ENCODE assay signal across 19 cellular contexts in genomic region chr1:42735056-42735455, GRCh38. TPM values are rescaled to one million over a fixed set of nuclear protein-coding genes. Genes with fewer than 3 reads are reported as not detected.
DNase-seq lines count a peak whose midpoint lies in the region; ATAC-seq, FAIRE-seq and TF ChIP-seq lines count a peak whose summit lies in the region.
"Had no signal": no experiment of that assay in that cellular context is flagged by ENCODE, and none has a peak within 500 bp of the region (broad histone marks: within the 10 kb centered on the region; RNA-seq: fewer than 3 reads in every experiment).

No MANE protein-coding gene starts in this region.

- H2AFZ ChIP-seq in SK-N-SH (ENCODE audit: low read depth) (no peak overlapping the region), osteoblast (ENCODE audit: low read length) (no peak overlapping the region), mesenchymal stem cell (ENCODE audit: low read depth, low read length) (no peak overlapping the region)

- no peak overlapping the region for H3K9ac ChIP-seq in SK-N-SH
- no peak overlapping the region for H3K9ac ChIP-seq in BLaER1
- no peak overlapping the region for H3K9ac ChIP-seq in mesenchymal stem cell (ENCODE audit: low read length)
- H3K9ac ChIP-seq: BLaER1 treated with 17β-estradiol and CSF1 and Interleukin-3, amounts not matched to agents 10 nM and 100 nM had no signal

- no peaks in the 10 kb centered on the region for H3K27me3 ChIP-seq in SK-N-SH (ENCODE audit: insufficient read depth)
- H3K27me3 ChIP-seq in BLaER1, result no peaks in the 10 kb centered on the region
- H3K27me3 ChIP-seq in osteoblast (ENCODE audit: insufficient read depth, low read length), result no peaks in the 10 kb centered on the region
- no peaks in the 10 kb centered on the region for H3K27me3 ChIP-seq in mesenchymal stem cell (ENCODE audit: control insufficient read depth in 1 of 2, insufficient read depth in 1 of 2, low read length in 2 of 2)
- H3K27me3 ChIP-seq: BLaER1 treated with 17β-estradiol and CSF1 and Interleukin-3, amounts not matched to agents 10 nM and 100 nM had no signal

- POLR2A ChIA-PET in SK-N-SH (lab: Yijun Ruan, JAX), result no interaction called here

- no peak overlapping the region for H2BK120ac ChIP-seq in mesenchymal stem cell (ENCODE audit: low read depth, low read length)

- H3K36me3 ChIP-seq in SK-N-SH (replicated peaks in 1 of 2; ENCODE audit: control insufficient read depth in 1 of 2, insufficient read depth in 2 of 2, low read length in 1 of 2), result no peaks in the 10 kb centered on the region
- H3K36me3 ChIP-seq in BLaER1, result no peaks in the 10 kb centered on the region
- no peaks in the 10 kb centered on the region for H3K36me3 ChIP-seq in osteoblast (ENCODE audit: insufficient read depth, low read length)
- H3K36me3 ChIP-seq in mesenchymal stem cell (ENCODE audit: control insufficient read depth in 1 of 2, insufficient read depth in 2 of 2, low read depth in 1 of 2, low read length in 2 of 2), result no peaks in the 10 kb centered on the region
- H3K36me3 ChIP-seq: BLaER1 treated with 17β-estradiol and CSF1 and Interleukin-3, amounts not matched to agents 10 nM and 100 nM; HAP-1 had no signal

- no peak overlapping the region for H2BK12ac ChIP-seq in mesenchymal stem cell (ENCODE audit: low read length in 2 of 2)

- H3K4me1 ChIP-seq in SK-N-SH (ENCODE audit: control insufficient read depth in 1 of 2, insufficient read depth in 2 of 2, low read depth in 1 of 2, low read length in 1 of 2), result peaks cover 0 to 6% of the 10 kb centered on the region in 2 experiments; a peak in 1 of 4 replicates
- H3K4me1 ChIP-seq in BLaER1, result peaks cover 54% of the 10 kb centered on the region
- H3K4me1 ChIP-seq in osteoblast (ENCODE audit: insufficient read depth, low read length), result no peaks in the 10 kb centered on the region
- peaks cover 3% of the 10 kb centered on the region for H3K4me1 ChIP-seq in mesenchymal stem cell (ENCODE audit: control insufficient read depth, insufficient read depth, low read depth, low read length)
- H3K4me1 ChIP-seq: HAP-1 had no signal

- H3K27ac ChIP-seq in SK-N-SH (ENCODE audit: low read depth in 2 of 2, low read length in 1 of 2), result no peak overlapping the region
- peak overlapping the region; percentile 74; the same call in 1 of the 2 replicates for H3K27ac ChIP-seq in BLaER1
- H3K27ac ChIP-seq in osteoblast (ENCODE audit: low read depth, low read length), result no peak overlapping the region
- no peak overlapping the region for H3K27ac ChIP-seq in mesenchymal stem cell (ENCODE audit: low read length, poor library complexity, severe bottlenecking)
- H3K27ac ChIP-seq: 22Rv1 had no signal

- no peak for ATAC-seq in SK-N-SH treated with all-trans-retinoic acid at 6 μM for 48 hours
- ATAC-seq in HG03457 (IDR thresholded peaks at IDR 0.05; ENCODE audit: unreplicated experiment), result no peak
- ATAC-seq: GM12878 had no signal

- TF ChIP-seq CTCF in SK-N-SH (IDR thresholded peaks at IDR 0.05) (no peak), osteoblast (IDR thresholded peaks at IDR 0.05; ENCODE audit: extremely low read depth, low read depth, low read length) (no peak), D721Med (IDR thresholded peaks at IDR 0.05; ENCODE audit: insufficient read depth, missing control alignments) (no peak)

- H4K8ac ChIP-seq in mesenchymal stem cell (ENCODE audit: low read length), result no peak overlapping the region

- H3K9me3 ChIP-seq in SK-N-SH (no peaks in the 10 kb centered on the region), BLaER1 (no peaks in the 10 kb centered on the region), osteoblast (ENCODE audit: low read depth, low read length) (no peaks in the 10 kb centered on the region), mesenchymal stem cell (ENCODE audit: control insufficient read depth, low read length) (no peaks in the 10 kb centered on the region)
- H3K9me3 ChIP-seq: BLaER1 treated with 17β-estradiol and CSF1 and Interleukin-3, amounts not matched to agents 10 nM and 100 nM; HAP-1 had no signal

- FAIRE-seq in D721Med (lab: Jason Lieb, UNC), result no peak
- FAIRE-seq: GM12878, H1, HepG2, HTR-8/SVneo had no signal

- DNase-seq in SK-N-SH (peak; percentile 19), mesenteric fat pad (ENCODE audit: low spot score) (peak; percentile 75), osteoblast (ENCODE audit: insufficient read length, low spot score, missing footprints) (peak; percentile 27), D721Med (ENCODE audit: insufficient read length, low spot score) (no peak), mesenchymal stem cell (no peak)
- DNase-seq: AML-193; CD4-positive, CD25-positive, alpha-beta regulatory T cell; DMS79 had no signal

- H4K20me1 ChIP-seq in SK-N-SH (ENCODE audit: insufficient read depth), result no peaks in the 10 kb centered on the region
- no peaks in the 10 kb centered on the region for H4K20me1 ChIP-seq in BLaER1
- no peaks in the 10 kb centered on the region for H4K20me1 ChIP-seq in osteoblast (ENCODE audit: insufficient read depth, low read length)

- H2BK15ac ChIP-seq in mesenchymal stem cell (ENCODE audit: low read depth, poor library complexity, severe bottlenecking), result no peak overlapping the region

- no peak overlapping the region for H2BK5ac ChIP-seq in mesenchymal stem cell (ENCODE audit: low read depth, low read length, poor library complexity, severe bottlenecking)

- no peak overlapping the region for H2AK5ac ChIP-seq in mesenchymal stem cell (ENCODE audit: low read length, severe bottlenecking)

- H3K18ac ChIP-seq in mesenchymal stem cell (ENCODE audit: low read depth in 1 of 2, low read length in 2 of 2), result no peak overlapping the region

- H3K4me2 ChIP-seq in SK-N-SH, result no peak overlapping the region
- H3K4me2 ChIP-seq in BLaER1, result no peak overlapping the region
- H3K4me2 ChIP-seq in osteoblast (ENCODE audit: insufficient read depth, low read length), result no peak overlapping the region
- H3K4me2 ChIP-seq in mesenchymal stem cell (ENCODE audit: low read length, poor library complexity, severe bottlenecking), result no peak overlapping the region

- WGBS in SK-N-SH (ENCODE audit: low lambda C conversion rate), result 72% methylated on average over 3 of the region's 11 CpGs
- WGBS in mesenchymal stem cell, result 91% methylated on average over 11 of the region's 11 CpGs

- H3K23ac ChIP-seq in mesenchymal stem cell (ENCODE audit: low read length in 2 of 2), result no peak overlapping the region

- no peaks in the 10 kb centered on the region for H3K79me1 ChIP-seq in mesenchymal stem cell (replicated peaks; ENCODE audit: low read length, poor library complexity, severe bottlenecking)

- no peak for TF ChIP-seq EP300 in SK-N-SH (IDR thresholded peaks at IDR 0.05; ENCODE audit: borderline replicate concordance in 1 of 2, low read depth in 1 of 2, low read length in 1 of 2)

- CTCF ChIA-PET in SK-N-SH (lab: Yijun Ruan, JAX), result interaction anchor here (2.4 to 5.5 kb wide), 2 partner anchors 13 to 157 kb away, joined by 8 to 25 read pairs; no protein-coding TSS in a partner anchor

- H3K79me2 ChIP-seq in SK-N-SH (ENCODE audit: insufficient read depth) (no peaks in the 10 kb centered on the region), osteoblast (ENCODE audit: insufficient read depth, low read length) (no peaks in the 10 kb centered on the region)

- H3K9me2 ChIP-seq in SK-N-SH, result no peaks in the 10 kb centered on the region

- TF ChIP-seq RAD21 in SK-N-SH (IDR thresholded peaks at IDR 0.05; ENCODE audit: low read length), result no peak

- no peak overlapping the region for H3K4me3 ChIP-seq in SK-N-SH (ENCODE audit: low read depth in 2 of 2, low read length in 1 of 2)
- no peak overlapping the region for H3K4me3 ChIP-seq in BLaER1
- no peak overlapping the region for H3K4me3 ChIP-seq in osteoblast (ENCODE audit: insufficient read depth, low read length)
- H3K4me3 ChIP-seq in mesenchymal stem cell (ENCODE audit: insufficient read depth in 1 of 2, low read depth in 1 of 2, low read length in 2 of 2), result no peak overlapping the region
- H3K4me3 ChIP-seq: BLaER1 treated with 17β-estradiol and CSF1 and Interleukin-3, amounts not matched to agents 10 nM and 100 nM; GM12878; HAP-1 had no signal

- no peaks in the 10 kb centered on the region for H3F3A ChIP-seq in SK-N-SH (replicated peaks; ENCODE audit: insufficient read depth)

- H3K14ac ChIP-seq in mesenchymal stem cell (ENCODE audit: low read length in 2 of 2), result no peak overlapping the region

- no peak overlapping the region for H4K91ac ChIP-seq in mesenchymal stem cell (ENCODE audit: low read length)

- H3K4ac ChIP-seq in mesenchymal stem cell (ENCODE audit: low read depth in 1 of 2, low read length in 2 of 2), result no peak overlapping the region

TF ChIP-seq in SK-N-SH, 30 proteins besides CTCF, POLR2A, EP300 and RAD21 (continues in another document):
- TF ChIP-seq POLR2AphosphoS5 (IDR thresholded peaks at IDR 0.05; ENCODE audit: low read depth, low read length), result no peak

RNA-seq across cellular contexts. Expression of gene CLDN19, which starts 5.0 kb away (rescaled TPM):
- not detected in 2 replicates for polyA plus RNA-seq in SK-N-SH (2012; rRNA removed)
- not detected in 2 replicates for polyA plus RNA-seq in SK-N-SH (2012; cell fraction: cytosol; rRNA removed)
- not detected in 2 replicates for polyA plus RNA-seq in SK-N-SH (2012; cell fraction: nucleus; rRNA removed)
- total RNA-seq in mesenteric fat pad, result not detected
- not detected in 2 replicates for total RNA-seq in osteoblast
- polyA plus RNA-seq in mesenchymal stem cell (2013, experiment 1 of 2), result 0.03 TPM
- polyA plus RNA-seq in mesenchymal stem cell (2013, experiment 2 of 2), result not detected
- total RNA-seq: CD4-positive, CD25-positive, alpha-beta regulatory T cell; GM12878 had no signal
- polyA plus RNA-seq: CD4-positive, CD25-positive, alpha-beta regulatory T cell; GM12878 had no signal

RNA-seq across cellular contexts. Expression of gene P3H1, which starts 31.8 kb away (rescaled TPM):
- polyA plus RNA-seq in SK-N-SH (2012; rRNA removed), result 64.3 and 66.8 TPM in 2 replicates
- 34.2 and 43.5 TPM in 2 replicates for polyA plus RNA-seq in SK-N-SH (2012; cell fraction: cytosol; rRNA removed)
- polyA plus RNA-seq in SK-N-SH (2012; cell fraction: nucleus; rRNA removed), result 174 and 250 TPM in 2 replicates
- total RNA-seq in mesenteric fat pad (29.5 TPM), osteoblast (209 and 213 TPM in 2 replicates)
- 213 TPM for polyA plus RNA-seq in mesenchymal stem cell (2013, experiment 1 of 2)
- polyA plus RNA-seq in mesenchymal stem cell (2013, experiment 2 of 2), result 209 TPM

RNA-seq across cellular contexts. Expression of gene C1orf50, which starts 32.0 kb away (rescaled TPM):
- polyA plus RNA-seq in SK-N-SH (2012; rRNA removed), result 2.6 and 3.6 TPM in 2 replicates
- polyA plus RNA-seq in SK-N-SH (2012; cell fraction: cytosol; rRNA removed), result 5.1 and 7.3 TPM in 2 replicates
- 1.6 and 4.8 TPM in 2 replicates for polyA plus RNA-seq in SK-N-SH (2012; cell fraction: nucleus; rRNA removed)
- total RNA-seq in mesenteric fat pad (4.3 TPM), osteoblast (4.7 and 5.9 TPM in 2 replicates)
- polyA plus RNA-seq in mesenchymal stem cell (2013, experiment 1 of 2), result 2.2 TPM
- polyA plus RNA-seq in mesenchymal stem cell (2013, experiment 2 of 2), result 2.5 TPM

RNA-seq across cellular contexts. Expression of gene TMEM269, which starts 49.7 kb away (rescaled TPM):
- polyA plus RNA-seq in SK-N-SH (2012; rRNA removed), result 0.05 and 0.08 TPM in 2 replicates
- 0.04 and 0.07 TPM in 2 replicates for polyA plus RNA-seq in SK-N-SH (2012; cell fraction: cytosol; rRNA removed)
- 0.21 and 0.25 TPM in 2 replicates for polyA plus RNA-seq in SK-N-SH (2012; cell fraction: nucleus; rRNA removed)
- total RNA-seq in mesenteric fat pad (not detected), osteoblast (under 0.01 TPM in 2 replicates)
- 0.04 TPM for polyA plus RNA-seq in mesenchymal stem cell (2013, experiment 1 of 2)
- 0.07 TPM for polyA plus RNA-seq in mesenchymal stem cell (2013, experiment 2 of 2)
- total RNA-seq: G401 had no signal

RNA-seq across cellular contexts. Expression of gene YBX1, which starts 52.8 kb away (rescaled TPM):
- polyA plus RNA-seq in SK-N-SH (2012; rRNA removed), result 419 and 592 TPM in 2 replicates
- polyA plus RNA-seq in SK-N-SH (2012; cell fraction: cytosol; rRNA removed), result 806 and 838 TPM in 2 replicates
- polyA plus RNA-seq in SK-N-SH (2012; cell fraction: nucleus; rRNA removed), result 201 and 285 TPM in 2 replicates
- total RNA-seq in mesenteric fat pad (677 TPM), osteoblast (481 and 491 TPM in 2 replicates)
- polyA plus RNA-seq in mesenchymal stem cell (2013, experiment 1 of 2), result 1,020 TPM
- polyA plus RNA-seq in mesenchymal stem cell (2013, experiment 2 of 2), result 1,034 TPM

Comparison
In these comparisons a context has a peak if more than half of its experiments do, and no peak if none do; other contexts are left out.
1. DNase-seq: peak in SK-N-SH (single experiment), mesenteric fat pad (single experiment) and osteoblast (single experiment); none in D721Med (single experiment) and mesenchymal stem cell (single experiment).